17 cellular contexts compared by ENCODE assay signal in genomic region chr9:127177221-127177620, GRCh38. TPM values are rescaled to one million over a fixed set of nuclear protein-coding genes. Genes with fewer than 3 reads are reported as not detected.
DNase-seq lines count a peak whose midpoint lies in the region; ATAC-seq and TF ChIP-seq lines count a peak whose summit lies in the region.
"Had no signal": no experiment of that assay in that cellular context is flagged by ENCODE, and none has a peak within 500 bp of the region (broad histone marks: within the 10 kb centered on the region; RNA-seq: fewer than 3 reads in every experiment).

No MANE protein-coding gene starts in this region.

- H3K9me3 ChIP-seq in Peyer's patch: no peaks in the 10 kb centered on the region
- no peaks in the 10 kb centered on the region for H3K9me3 ChIP-seq in stomach

- DNase-seq in Kasumi-1 (lab: John Stamatoyannopoulos, UW): peak; percentile 73 to 76
- DNase-seq in Peyer's patch: peak in 2 of 3 donors; percentile 37 to 41
- DNase-seq in ecto neural progenitor cell (ENCODE audit: low spot score): peak; percentile 36
- peak; percentile 21 for DNase-seq in stomach
- DNase-seq in HEK293T (ENCODE audit: extremely low spot score): no peak
- DNase-seq: activated CD8-positive, alpha-beta memory T cell treated with anti-CD3 and anti-CD28 coated beads, Interleukin-2, amount 10 ng/mL, durations not matched to agents 7 days and 5 days; Calu3; erythroblast; left ventricle myocardium superior; NCI-H1417 treated with DMSO at 0.1 percent for 48 hours; NCI-H345; RPMI8226; stimulated activated CD4-positive, alpha-beta T cell treated with anti-CD3 and anti-CD28 coated beads, Interleukin-4, amount 100 ng/mL, for 1 hour had no signal

- no peak for TF ChIP-seq CTCF in Peyer's patch (IDR thresholded peaks at IDR 0.05)
- TF ChIP-seq CTCF in stomach (IDR thresholded peaks at IDR 0.05): no peak

- H3K27me3 ChIP-seq in Peyer's patch (no peaks in the 10 kb centered on the region), stomach (no peaks in the 10 kb centered on the region)

- intact Hi-C loops in stomach (cut with DNase I; ENCODE audit: low total_unique reads): no loop called here

- CTCF ChIA-PET in HEK293T (lab: Yijun Ruan, JAX): no interaction called here

- TF ChIP-seq POLR2A in Peyer's patch (IDR thresholded peaks at IDR 0.05) (no peak), stomach (IDR thresholded peaks at IDR 0.05) (no peak)

- H3K36me3 ChIP-seq in Peyer's patch (peaks cover 0 to 6% (median 0%) of the 10 kb centered on the region in 3 donors), stomach (peaks cover 0 to 24% (median 14%) of the 10 kb centered on the region in 4 donors)

- POLR2A ChIA-PET in HEK293T (lab: Yijun Ruan, JAX): no interaction called here

- ATAC-seq in GM18517 (IDR thresholded peaks at IDR 0.05; ENCODE audit: unreplicated experiment) (no peak), GM18907 (IDR thresholded peaks at IDR 0.05; ENCODE audit: unreplicated experiment) (no peak)
- ATAC-seq: activated CD8-positive, alpha-beta memory T cell treated with anti-CD3 and anti-CD28 coated beads, Interleukin-2, amount 10 ng/mL, durations not matched to agents 7 days and 5 days; K562; left ventricle myocardium superior had no signal

- H3K27ac ChIP-seq in Peyer's patch: no peak overlapping the region
- no peak overlapping the region for H3K27ac ChIP-seq in stomach

- H3K4me1 ChIP-seq in Peyer's patch (no peaks in the 10 kb centered on the region), stomach (peaks cover 8 to 24% (median 18%) of the 10 kb centered on the region in 4 donors)

- WGBS in stomach, 5 donors: 81 to 95% (median 90%) methylated on average over 5 of the region's 5 CpGs

- H3K4me3 ChIP-seq in Peyer's patch (no peak overlapping the region), stomach (no peak overlapping the region)
- H3K4me3 ChIP-seq: K562 had no signal

- TF ChIP-seq EP300 in stomach (IDR thresholded peaks at IDR 0.05): no peak

TF ChIP-seq in HEK293T, 16 proteins besides CTCF, POLR2A, EP300 and RAD21:
- TF ChIP-seq ZNF384 (IDR thresholded peaks at IDR 0.05): no peak
- no peak for TF ChIP-seq L3MBTL2 (conservative IDR thresholded peaks at IDR 0.05)
- no peak for TF ChIP-seq CTBP1 (IDR thresholded peaks at IDR 0.05; ENCODE audit: borderline replicate concordance)
- no peak for TF ChIP-seq LEF1 (IDR thresholded peaks at IDR 0.05; ENCODE audit: borderline replicate concordance)
- TF ChIP-seq FOXA1 (IDR thresholded peaks at IDR 0.05): no peak
- TF ChIP-seq SP1 (IDR thresholded peaks at IDR 0.05): no peak
- no peak for TF ChIP-seq BHLHE40 (IDR thresholded peaks at IDR 0.05; ENCODE audit: borderline replicate concordance)
- no peak for TF ChIP-seq FOXM1 (IDR thresholded peaks at IDR 0.05; ENCODE audit: borderline replicate concordance)
- TF ChIP-seq ELF4 (IDR thresholded peaks at IDR 0.05): no peak

RNA-seq across cellular contexts. Expression of gene ANGPTL2, which starts 54.8 kb away (rescaled TPM):
- total RNA-seq in Peyer's patch (10 to 100 TPM in 3 of 4 donors, 1 to 10 TPM in 1; 2.8 to 14.0 (median 11.3) TPM), stomach (10 to 100 TPM in 4 of 5 donors, 1 to 10 TPM in 1; 7.8 to 26.3 (median 14.0) TPM)
- 1 to 10 TPM; 5.7 to 6.1 (median 5.7) TPM for polyA plus RNA-seq in stomach
- total RNA-seq: activated CD8-positive, alpha-beta memory T cell treated with anti-CD3 and anti-CD28 coated beads, Interleukin-2, amount 10 ng/mL, durations not matched to agents 7 days and 5 days; Calu3; K562; T-helper 1 cell treated with Interleukin-12 subunit alpha and Interleukin-12 subunit beta and Interleukin-4 antibody, amounts not matched to agents 30 ng/mL and 1 ng/mL, for 36 hours had no signal
- polyA plus RNA-seq: K562 had no signal
